ENCODE assay signal across 34 cellular contexts in genomic region chr2:27137322-27137935, GRCh38. TPM values are rescaled to one million over a fixed set of nuclear protein-coding genes. Genes with fewer than 3 reads are reported as not detected.
"Had no signal": no experiment of that assay in that cellular context is flagged by ENCODE, and none has a peak within 500 bp of the region (broad histone marks: within the 10 kb centered on the region; RNA-seq: fewer than 3 reads in every experiment).

No MANE protein-coding gene starts in this region.

- DNase-seq: activated B cell treated with CpG ODN at 0.5 μM for 24 hours; activated CD4-positive, alpha-beta T cell treated with anti-CD3 and anti-CD28 coated beads for 48 hours; activated CD4-positive, alpha-beta T cell treated with anti-CD3 and anti-CD28 coated beads, Interleukin-2, amount 50 U/mL, for 1 hour; activated CD4-positive, alpha-beta T cell treated with anti-CD3 and anti-CD28 coated beads, Interleukin-2, amount 50 U/mL, for 48 hours; activated CD8-positive, alpha-beta memory T cell treated with anti-CD3 and anti-CD28 coated beads for 24 hours; activated CD8-positive, alpha-beta T cell treated with anti-CD3 and anti-CD28 coated beads for 36 hours; activated effector memory CD4-positive, alpha-beta T cell treated with anti-CD3 and anti-CD28 coated beads, Interleukin-2, amount 50 U/mL, for 16 hours; activated naive CD4-positive, alpha-beta T cell treated with anti-CD3 and anti-CD28 coated beads for 36 hours; activated naive CD8-positive, alpha-beta T cell treated with anti-CD3 and anti-CD28 coated beads for 36 hours; activated naive CD8-positive, alpha-beta T cell treated with anti-CD3 and anti-CD28 coated beads, Interleukin-2, amount 50 U/mL, for 24 hours; activated T-cell treated with anti-CD3 and anti-CD28 coated beads, Interleukin-2, amount 50 U/mL, for 4 hours; adrenal gland; amygdala; aorta; body of pancreas; caudate nucleus; cortex of kidney; dermis blood vessel endothelial cell; effector CD4-positive, alpha-beta T cell; effector memory CD8-positive, alpha-beta T cell; erythroblast; foreskin keratinocyte; T1000; WERI-Rb-1 had no signal

- H3K27ac ChIP-seq: adrenal gland, body of pancreas, esophagus muscularis mucosa, foreskin keratinocyte, gastroesophageal sphincter, WERI-Rb-1 had no signal

- H3K27ac Mint-ChIP-seq: activated B cell treated with CpG ODN at 0.5 μM for 24 hours; activated CD8-positive, alpha-beta T cell treated with anti-CD3 and anti-CD28 coated beads for 36 hours; activated naive CD4-positive, alpha-beta T cell treated with anti-CD3 and anti-CD28 coated beads for 36 hours; activated naive CD4-positive, alpha-beta T cell treated with anti-CD3 and anti-CD28 coated beads, Interleukin-2, amount 50 U/mL, for 24 hours; activated naive CD8-positive, alpha-beta T cell treated with anti-CD3 and anti-CD28 coated beads for 36 hours; activated naive CD8-positive, alpha-beta T cell treated with anti-CD3 and anti-CD28 coated beads, Interleukin-2, amount 50 U/mL, for 24 hours; activated T-helper 2 cell treated with anti-CD3 and anti-CD28 coated beads, Interferon-gamma antibody, Interleukin-2, Interleukin-4, amounts not matched to agents 10 μg/mL and 5 μg/mL and 100 μg/mL, durations not matched to agents 14 hours and 24 hours and 36 hours had no signal

- FAIRE-seq: colon had no signal

- H3K9me3 Mint-ChIP-seq: activated B cell treated with CpG ODN at 0.5 μM for 24 hours; activated CD8-positive, alpha-beta T cell treated with anti-CD3 and anti-CD28 coated beads for 36 hours; activated naive CD4-positive, alpha-beta T cell treated with anti-CD3 and anti-CD28 coated beads for 36 hours; activated naive CD4-positive, alpha-beta T cell treated with anti-CD3 and anti-CD28 coated beads, Interleukin-2, amount 50 U/mL, for 24 hours; activated naive CD8-positive, alpha-beta T cell treated with anti-CD3 and anti-CD28 coated beads for 36 hours; activated naive CD8-positive, alpha-beta T cell treated with anti-CD3 and anti-CD28 coated beads, Interleukin-2, amount 50 U/mL, for 24 hours; activated T-cell treated with anti-CD3 and anti-CD28 coated beads, Interleukin-2, amount 50 U/mL, for 4 hours; activated T-helper 2 cell treated with anti-CD3 and anti-CD28 coated beads, Interferon-gamma antibody, Interleukin-2, Interleukin-4, amounts not matched to agents 10 μg/mL and 5 μg/mL and 100 μg/mL, durations not matched to agents 14 hours and 24 hours and 36 hours; effector memory CD8-positive, alpha-beta T cell had no signal

- H3K4me3 Mint-ChIP-seq: activated B cell treated with CpG ODN at 0.5 μM for 24 hours; activated CD8-positive, alpha-beta T cell treated with anti-CD3 and anti-CD28 coated beads for 36 hours; activated naive CD4-positive, alpha-beta T cell treated with anti-CD3 and anti-CD28 coated beads for 36 hours; activated naive CD4-positive, alpha-beta T cell treated with anti-CD3 and anti-CD28 coated beads, Interleukin-2, amount 50 U/mL, for 24 hours; activated naive CD8-positive, alpha-beta T cell treated with anti-CD3 and anti-CD28 coated beads for 36 hours; activated naive CD8-positive, alpha-beta T cell treated with anti-CD3 and anti-CD28 coated beads, Interleukin-2, amount 50 U/mL, for 24 hours; activated T-cell treated with anti-CD3 and anti-CD28 coated beads, Interleukin-2, amount 50 U/mL, for 4 hours; effector memory CD8-positive, alpha-beta T cell had no signal

- H3K27me3 Mint-ChIP-seq: activated CD8-positive, alpha-beta T cell treated with anti-CD3 and anti-CD28 coated beads for 36 hours; activated naive CD4-positive, alpha-beta T cell treated with anti-CD3 and anti-CD28 coated beads, Interleukin-2, amount 50 U/mL, for 24 hours; activated naive CD8-positive, alpha-beta T cell treated with anti-CD3 and anti-CD28 coated beads for 36 hours; effector memory CD8-positive, alpha-beta T cell had no signal

- H3K9me3 ChIP-seq: adrenal gland, body of pancreas, esophagus muscularis mucosa, gastroesophageal sphincter had no signal

- H3K4me3 ChIP-seq: adrenal gland, body of pancreas, esophagus muscularis mucosa, gastroesophageal sphincter had no signal

- H3K27me3 ChIP-seq: adrenal gland, body of pancreas had no signal

- ATAC-seq: activated CD4-positive, CD25-positive, alpha-beta regulatory T cell treated with anti-CD3 and anti-CD28 coated beads, Interleukin-2, amount 50 U/mL, for 24 hours; activated CD8-positive, alpha-beta T cell treated with anti-CD3 and anti-CD28 coated beads for 36 hours; activated naive CD8-positive, alpha-beta T cell treated with anti-CD3 and anti-CD28 coated beads, Interleukin-2, amount 50 U/mL, for 24 hours; activated T-cell treated with anti-CD3 and anti-CD28 coated beads, Interleukin-2, amount 50 U/mL, for 4 hours; body of pancreas; effector memory CD8-positive, alpha-beta T cell; foreskin keratinocyte; gastroesophageal sphincter had no signal

RNA-seq across cellular contexts. Expression of gene PRR30, which starts 1.8 kb away (rescaled TPM):
- total RNA-seq: activated B cell treated with CpG ODN at 0.5 μM for 24 hours; activated CD8-positive, alpha-beta T cell treated with anti-CD3 and anti-CD28 coated beads for 36 hours; activated naive CD4-positive, alpha-beta T cell treated with anti-CD3 and anti-CD28 coated beads for 36 hours; activated naive CD8-positive, alpha-beta T cell treated with anti-CD3 and anti-CD28 coated beads for 36 hours; activated T-cell treated with anti-CD3 and anti-CD28 coated beads, Interleukin-2, amount 50 U/mL, for 4 hours; activated T-helper 2 cell treated with anti-CD3 and anti-CD28 coated beads, Interferon-gamma antibody, Interleukin-2, Interleukin-4, amounts not matched to agents 10 μg/mL and 5 μg/mL and 100 μg/mL, durations not matched to agents 14 hours and 24 hours and 36 hours; adrenal gland; aorta; body of pancreas; chondrocyte; dermis blood vessel endothelial cell; esophagus muscularis mucosa; foreskin keratinocyte; gastroesophageal sphincter; glomerular endothelial cell; T-helper 1 cell treated with Interleukin-12 subunit alpha and Interleukin-12 subunit beta and Interleukin-4 antibody, amounts not matched to agents 30 ng/mL and 1 ng/mL, for 36 hours; T-helper 2 cell treated with Interferon-gamma antibody and Interleukin-4, amounts not matched to agents 100 ng/mL and 5 ng/mL, for 36 hours had no signal
- polyA plus RNA-seq: adrenal gland, aorta, foreskin keratinocyte had no signal

RNA-seq across cellular contexts. Expression of gene TCF23, which starts 11.4 kb away (rescaled TPM):
- total RNA-seq: activated CD8-positive, alpha-beta T cell treated with anti-CD3 and anti-CD28 coated beads for 36 hours; activated naive CD4-positive, alpha-beta T cell treated with anti-CD3 and anti-CD28 coated beads for 36 hours; activated naive CD8-positive, alpha-beta T cell treated with anti-CD3 and anti-CD28 coated beads for 36 hours; activated T-cell treated with anti-CD3 and anti-CD28 coated beads, Interleukin-2, amount 50 U/mL, for 4 hours; activated T-helper 2 cell treated with anti-CD3 and anti-CD28 coated beads, Interferon-gamma antibody, Interleukin-2, Interleukin-4, amounts not matched to agents 10 μg/mL and 5 μg/mL and 100 μg/mL, durations not matched to agents 14 hours and 24 hours and 36 hours; chondrocyte; dermis blood vessel endothelial cell; esophagus muscularis mucosa; glomerular endothelial cell; T-helper 2 cell treated with Interferon-gamma antibody and Interleukin-4, amounts not matched to agents 100 ng/mL and 5 ng/mL, for 36 hours had no signal
- polyA plus RNA-seq: aorta had no signal

RNA-seq across cellular contexts. Expression of gene ABHD1, which starts 13.8 kb away (rescaled TPM):
- total RNA-seq: activated T-cell treated with anti-CD3 and anti-CD28 coated beads, Interleukin-2, amount 50 U/mL, for 4 hours; dermis blood vessel endothelial cell; foreskin keratinocyte; glomerular endothelial cell had no signal
- polyA plus RNA-seq: foreskin keratinocyte had no signal
